Comparison of ENCODE assay signal across 1 cellular context in the genomic region with DNA sequence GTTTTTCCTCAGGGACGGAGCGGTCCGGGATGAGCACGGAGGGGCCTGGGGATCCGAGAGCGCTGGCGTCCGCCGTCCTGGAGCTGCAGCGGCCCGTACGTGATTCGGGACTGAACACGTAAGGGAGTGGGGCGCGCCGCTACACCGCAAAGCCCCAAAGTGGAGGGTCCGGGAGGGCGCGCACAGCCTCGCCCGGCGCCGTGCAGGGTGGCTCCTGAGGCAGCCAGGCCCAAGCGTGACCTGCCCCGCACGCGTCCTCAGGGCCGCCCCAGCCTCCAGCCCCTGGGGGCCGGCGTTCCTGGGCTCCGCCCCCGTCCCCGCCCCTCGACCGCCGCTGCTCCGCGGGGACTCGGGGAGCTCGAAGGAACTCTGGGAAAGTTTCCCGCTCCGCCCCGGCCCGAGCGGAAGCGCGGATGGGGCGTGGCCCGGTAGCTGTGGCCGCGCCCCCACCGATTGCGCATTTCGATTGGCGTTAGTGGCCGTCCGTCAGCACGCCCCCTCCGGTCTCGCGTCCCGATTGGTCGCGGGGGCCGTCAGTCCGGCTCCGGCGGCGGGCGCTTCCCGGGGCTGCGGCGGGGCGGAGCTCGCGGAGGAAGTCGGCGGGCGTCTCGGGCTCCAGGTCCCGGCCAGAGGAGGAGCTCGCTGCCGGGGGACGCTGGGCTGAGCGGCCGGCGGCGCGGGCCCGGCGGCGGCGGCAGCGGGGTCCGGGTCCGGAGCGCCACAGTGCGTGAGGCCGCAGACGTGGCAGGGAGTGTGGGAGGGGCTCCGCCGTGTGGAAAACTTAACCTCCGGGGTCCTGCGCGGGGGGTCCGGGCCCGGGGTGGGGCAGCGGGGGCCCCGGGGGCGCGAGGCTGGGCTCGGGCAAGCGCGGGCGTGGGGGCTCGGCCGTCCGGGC.
TF ChIP-seq lines count a peak whose summit lies in the region.

A gene (minus strand): TSS at position 270 of the 895 bp plus-strand sequence. CDS start 539 bp downstream, outside the sequence.
A gene (plus strand): TSS at position 620 of the 895 bp plus-strand sequence. CDS start 103 bp downstream, at position 723.

TF ChIP-seq in HEK293, 187 proteins besides CTCF, POLR2A, EP300 and RAD21 (continued from another document and continues in another):
- 0 out of 2 replicates have a peak, but pooled peaks have one; percentile 5 for TF ChIP-seq EGR2 (tag by site-specific recombination; IDR thresholded peaks at IDR 0.05; ENCODE audit: low read depth)
- TF ChIP-seq ZNF341 (tag by site-specific recombination; IDR thresholded peaks at IDR 0.05; ENCODE audit: low read depth): peak; percentile 29; the same call in 1 of the 2 replicates
- TF ChIP-seq, protein P1, sequence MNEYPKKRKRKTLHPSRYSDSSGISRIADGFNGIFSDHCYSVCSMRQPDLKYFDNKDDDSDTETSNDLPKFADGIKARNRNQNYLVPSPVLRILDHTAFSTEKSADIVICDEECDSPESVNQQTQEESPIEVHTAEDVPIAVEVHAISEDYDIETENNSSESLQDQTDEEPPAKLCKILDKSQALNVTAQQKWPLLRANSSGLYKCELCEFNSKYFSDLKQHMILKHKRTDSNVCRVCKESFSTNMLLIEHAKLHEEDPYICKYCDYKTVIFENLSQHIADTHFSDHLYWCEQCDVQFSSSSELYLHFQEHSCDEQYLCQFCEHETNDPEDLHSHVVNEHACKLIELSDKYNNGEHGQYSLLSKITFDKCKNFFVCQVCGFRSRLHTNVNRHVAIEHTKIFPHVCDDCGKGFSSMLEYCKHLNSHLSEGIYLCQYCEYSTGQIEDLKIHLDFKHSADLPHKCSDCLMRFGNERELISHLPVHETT (tag by site-specific recombination; IDR thresholded peaks at IDR 0.05): peak; percentile 23; the same call in 1 of the 2 replicates
- TF ChIP-seq, protein P2, sequence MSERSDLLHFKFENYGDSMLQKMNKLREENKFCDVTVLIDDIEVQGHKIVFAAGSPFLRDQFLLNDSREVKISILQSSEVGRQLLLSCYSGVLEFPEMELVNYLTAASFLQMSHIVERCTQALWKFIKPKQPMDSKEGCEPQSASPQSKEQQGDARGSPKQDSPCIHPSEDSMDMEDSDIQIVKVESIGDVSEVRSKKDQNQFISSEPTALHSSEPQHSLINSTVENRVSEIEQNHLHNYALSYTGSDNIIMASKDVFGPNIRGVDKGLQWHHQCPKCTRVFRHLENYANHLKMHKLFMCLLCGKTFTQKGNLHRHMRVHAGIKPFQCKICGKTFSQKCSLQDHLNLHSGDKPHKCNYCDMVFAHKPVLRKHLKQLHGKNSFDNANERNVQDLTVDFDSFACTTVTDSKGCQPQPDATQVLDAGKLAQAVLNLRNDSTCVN (tag by site-specific recombination; optimal IDR thresholded peaks at IDR 0.05): peak; percentile 96
- peak; percentile 85 for TF ChIP-seq ZNF335 (tag by site-specific recombination; conservative IDR thresholded peaks at IDR 0.05)
- TF ChIP-seq ZBTB1 (tag by site-specific recombination; IDR thresholded peaks at IDR 0.05): peak; percentile 97
- no peak for TF ChIP-seq MZF1 (tag by site-specific recombination; IDR thresholded peaks at IDR 0.05; ENCODE audit: borderline replicate concordance)
- peak; percentile 67; the same call in 1 of the 2 replicates for TF ChIP-seq ZFP37 (tag by site-specific recombination; IDR thresholded peaks at IDR 0.05)
- TF ChIP-seq SETDB1 (IDR thresholded peaks at IDR 0.05; ENCODE audit: insufficient read length, low read length): no peak
- peak; percentile 99 for TF ChIP-seq ZEB2 (tag by site-specific recombination; IDR thresholded peaks at IDR 0.05)
- TF ChIP-seq, protein P3, sequence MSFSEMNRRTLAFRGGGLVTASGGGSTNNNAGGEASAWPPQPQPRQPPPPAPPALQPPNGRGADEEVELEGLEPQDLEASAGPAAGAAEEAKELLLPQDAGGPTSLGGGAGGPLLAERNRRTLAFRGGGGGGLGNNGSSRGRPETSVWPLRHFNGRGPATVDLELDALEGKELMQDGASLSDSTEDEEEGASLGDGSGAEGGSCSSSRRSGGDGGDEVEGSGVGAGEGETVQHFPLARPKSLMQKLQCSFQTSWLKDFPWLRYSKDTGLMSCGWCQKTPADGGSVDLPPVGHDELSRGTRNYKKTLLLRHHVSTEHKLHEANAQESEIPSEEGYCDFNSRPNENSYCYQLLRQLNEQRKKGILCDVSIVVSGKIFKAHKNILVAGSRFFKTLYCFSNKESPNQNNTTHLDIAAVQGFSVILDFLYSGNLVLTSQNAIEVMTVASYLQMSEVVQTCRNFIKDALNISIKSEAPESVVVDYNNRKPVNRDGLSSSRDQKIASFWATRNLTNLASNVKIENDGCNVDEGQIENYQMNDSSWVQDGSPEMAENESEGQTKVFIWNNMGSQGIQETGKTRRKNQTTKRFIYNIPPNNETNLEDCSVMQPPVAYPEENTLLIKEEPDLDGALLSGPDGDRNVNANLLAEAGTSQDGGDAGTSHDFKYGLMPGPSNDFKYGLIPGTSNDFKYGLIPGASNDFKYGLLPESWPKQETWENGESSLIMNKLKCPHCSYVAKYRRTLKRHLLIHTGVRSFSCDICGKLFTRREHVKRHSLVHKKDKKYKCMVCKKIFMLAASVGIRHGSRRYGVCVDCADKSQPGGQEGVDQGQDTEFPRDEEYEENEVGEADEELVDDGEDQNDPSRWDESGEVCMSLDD (tag by site-specific recombination; IDR thresholded peaks at IDR 0.05): 0 out of 2 replicates have a peak, but pooled peaks have one; percentile 39
- peak; percentile 88 for TF ChIP-seq ZBTB48 (tag by site-specific recombination; IDR thresholded peaks at IDR 0.05)
- TF ChIP-seq GLI4 (tag by site-specific recombination; IDR thresholded peaks at IDR 0.05): peak; percentile 73; the same call in 1 of the 2 replicates
- peak; percentile 99 for TF ChIP-seq KLF1 (tag by site-specific recombination; IDR thresholded peaks at IDR 0.05)
- TF ChIP-seq, protein P4, sequence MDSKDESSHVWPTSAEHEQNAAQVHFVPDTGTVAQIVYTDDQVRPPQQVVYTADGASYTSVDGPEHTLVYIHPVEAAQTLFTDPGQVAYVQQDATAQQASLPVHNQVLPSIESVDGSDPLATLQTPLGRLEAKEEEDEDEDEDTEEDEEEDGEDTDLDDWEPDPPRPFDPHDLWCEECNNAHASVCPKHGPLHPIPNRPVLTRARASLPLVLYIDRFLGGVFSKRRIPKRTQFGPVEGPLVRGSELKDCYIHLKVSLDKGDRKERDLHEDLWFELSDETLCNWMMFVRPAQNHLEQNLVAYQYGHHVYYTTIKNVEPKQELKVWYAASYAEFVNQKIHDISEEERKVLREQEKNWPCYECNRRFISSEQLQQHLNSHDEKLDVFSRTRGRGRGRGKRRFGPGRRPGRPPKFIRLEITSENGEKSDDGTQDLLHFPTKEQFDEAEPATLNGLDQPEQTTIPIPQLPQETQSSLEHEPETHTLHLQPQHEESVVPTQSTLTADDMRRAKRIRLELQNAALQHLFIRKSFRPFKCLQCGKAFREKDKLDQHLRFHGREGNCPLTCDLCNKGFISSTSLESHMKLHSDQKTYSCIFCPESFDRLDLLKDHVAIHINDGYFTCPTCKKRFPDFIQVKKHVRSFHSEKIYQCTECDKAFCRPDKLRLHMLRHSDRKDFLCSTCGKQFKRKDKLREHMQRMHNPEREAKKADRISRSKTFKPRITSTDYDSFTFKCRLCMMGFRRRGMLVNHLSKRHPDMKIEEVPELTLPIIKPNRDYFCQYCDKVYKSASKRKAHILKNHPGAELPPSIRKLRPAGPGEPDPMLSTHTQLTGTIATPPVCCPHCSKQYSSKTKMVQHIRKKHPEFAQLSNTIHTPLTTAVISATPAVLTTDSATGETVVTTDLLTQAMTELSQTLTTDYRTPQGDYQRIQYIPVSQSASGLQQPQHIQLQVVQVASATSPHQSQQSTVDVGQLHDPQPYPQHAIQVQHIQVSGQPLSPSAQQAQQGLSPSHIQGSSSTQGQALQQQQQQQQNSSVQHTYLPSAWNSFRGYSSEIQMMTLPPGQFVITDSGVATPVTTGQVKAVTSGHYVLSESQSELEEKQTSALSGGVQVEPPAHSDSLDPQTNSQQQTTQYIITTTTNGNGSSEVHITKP (tag by site-specific recombination; IDR thresholded peaks at IDR 0.05): peak; percentile 27; the same call in 1 of the 2 replicates
- peak; percentile 76; the same call in 1 of the 2 replicates for TF ChIP-seq KLF7 (tag by site-specific recombination; IDR thresholded peaks at IDR 0.05; ENCODE audit: borderline replicate concordance)
- no peak for TF ChIP-seq ZNF175 (tag by site-specific recombination; IDR thresholded peaks at IDR 0.05)
- peak; percentile 63; the same call in 1 of the 2 replicates for TF ChIP-seq ZBTB17 (tag by site-specific recombination; IDR thresholded peaks at IDR 0.05)
- TF ChIP-seq, protein P5, sequence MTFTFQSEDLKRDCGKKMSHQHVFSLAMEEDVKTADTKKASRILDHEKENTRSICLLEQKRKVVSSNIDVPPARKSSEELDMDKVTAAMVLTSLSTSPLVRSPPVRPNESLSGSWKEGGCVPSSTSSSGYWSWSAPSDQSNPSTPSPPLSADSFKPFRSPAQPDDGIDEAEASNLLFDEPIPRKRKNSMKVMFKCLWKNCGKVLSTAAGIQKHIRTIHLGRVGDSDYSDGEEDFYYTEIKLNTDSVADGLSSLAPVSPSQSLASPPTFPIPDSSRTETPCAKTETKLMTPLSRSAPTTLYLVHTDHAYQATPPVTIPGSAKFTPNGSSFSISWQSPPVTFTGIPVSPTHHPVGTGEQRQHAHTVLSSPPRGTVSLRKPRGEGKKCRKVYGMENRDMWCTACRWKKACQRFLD (tag by site-specific recombination; IDR thresholded peaks at IDR 0.05): no peak
- TF ChIP-seq, protein P6, sequence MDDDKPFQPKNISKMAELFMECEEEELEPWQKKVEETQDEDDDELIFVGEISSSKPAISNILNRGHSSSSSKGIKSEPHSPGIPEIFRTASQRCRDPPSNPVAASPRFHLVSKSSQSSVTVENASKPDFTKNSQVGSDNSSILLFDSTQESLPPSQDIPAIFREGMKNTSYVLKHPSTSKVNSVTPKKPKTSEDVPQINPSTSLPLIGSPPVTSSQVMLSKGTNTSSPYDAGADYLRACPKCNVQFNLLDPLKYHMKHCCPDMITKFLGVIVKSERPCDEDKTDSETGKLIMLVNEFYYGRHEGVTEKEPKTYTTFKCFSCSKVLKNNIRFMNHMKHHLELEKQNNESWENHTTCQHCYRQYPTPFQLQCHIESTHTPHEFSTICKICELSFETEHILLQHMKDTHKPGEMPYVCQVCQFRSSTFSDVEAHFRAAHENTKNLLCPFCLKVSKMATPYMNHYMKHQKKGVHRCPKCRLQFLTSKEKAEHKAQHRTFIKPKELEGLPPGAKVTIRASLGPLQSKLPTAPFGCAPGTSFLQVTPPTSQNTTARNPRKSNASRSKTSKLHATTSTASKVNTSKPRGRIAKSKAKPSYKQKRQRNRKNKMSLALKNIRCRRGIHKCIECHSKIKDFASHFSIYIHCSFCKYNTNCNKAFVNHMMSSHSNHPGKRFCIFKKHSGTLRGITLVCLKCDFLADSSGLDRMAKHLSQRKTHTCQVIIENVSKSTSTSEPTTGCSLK (tag by site-specific recombination; IDR thresholded peaks at IDR 0.05): no peak
- peak; percentile 70 for TF ChIP-seq OSR2 (tag by site-specific recombination; IDR thresholded peaks at IDR 0.05)
- TF ChIP-seq, protein P7, sequence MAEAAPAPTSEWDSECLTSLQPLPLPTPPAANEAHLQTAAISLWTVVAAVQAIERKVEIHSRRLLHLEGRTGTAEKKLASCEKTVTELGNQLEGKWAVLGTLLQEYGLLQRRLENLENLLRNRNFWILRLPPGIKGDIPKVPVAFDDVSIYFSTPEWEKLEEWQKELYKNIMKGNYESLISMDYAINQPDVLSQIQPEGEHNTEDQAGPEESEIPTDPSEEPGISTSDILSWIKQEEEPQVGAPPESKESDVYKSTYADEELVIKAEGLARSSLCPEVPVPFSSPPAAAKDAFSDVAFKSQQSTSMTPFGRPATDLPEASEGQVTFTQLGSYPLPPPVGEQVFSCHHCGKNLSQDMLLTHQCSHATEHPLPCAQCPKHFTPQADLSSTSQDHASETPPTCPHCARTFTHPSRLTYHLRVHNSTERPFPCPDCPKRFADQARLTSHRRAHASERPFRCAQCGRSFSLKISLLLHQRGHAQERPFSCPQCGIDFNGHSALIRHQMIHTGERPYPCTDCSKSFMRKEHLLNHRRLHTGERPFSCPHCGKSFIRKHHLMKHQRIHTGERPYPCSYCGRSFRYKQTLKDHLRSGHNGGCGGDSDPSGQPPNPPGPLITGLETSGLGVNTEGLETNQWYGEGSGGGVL (tag by site-specific recombination; IDR thresholded peaks at IDR 0.05): 0 out of 2 replicates have a peak, but pooled peaks have one; percentile 0
- peak; percentile 70; the same call in 1 of the 2 replicates for TF ChIP-seq ZNF501 (tag by site-specific recombination; IDR thresholded peaks at IDR 0.05)
- TF ChIP-seq, protein P8, sequence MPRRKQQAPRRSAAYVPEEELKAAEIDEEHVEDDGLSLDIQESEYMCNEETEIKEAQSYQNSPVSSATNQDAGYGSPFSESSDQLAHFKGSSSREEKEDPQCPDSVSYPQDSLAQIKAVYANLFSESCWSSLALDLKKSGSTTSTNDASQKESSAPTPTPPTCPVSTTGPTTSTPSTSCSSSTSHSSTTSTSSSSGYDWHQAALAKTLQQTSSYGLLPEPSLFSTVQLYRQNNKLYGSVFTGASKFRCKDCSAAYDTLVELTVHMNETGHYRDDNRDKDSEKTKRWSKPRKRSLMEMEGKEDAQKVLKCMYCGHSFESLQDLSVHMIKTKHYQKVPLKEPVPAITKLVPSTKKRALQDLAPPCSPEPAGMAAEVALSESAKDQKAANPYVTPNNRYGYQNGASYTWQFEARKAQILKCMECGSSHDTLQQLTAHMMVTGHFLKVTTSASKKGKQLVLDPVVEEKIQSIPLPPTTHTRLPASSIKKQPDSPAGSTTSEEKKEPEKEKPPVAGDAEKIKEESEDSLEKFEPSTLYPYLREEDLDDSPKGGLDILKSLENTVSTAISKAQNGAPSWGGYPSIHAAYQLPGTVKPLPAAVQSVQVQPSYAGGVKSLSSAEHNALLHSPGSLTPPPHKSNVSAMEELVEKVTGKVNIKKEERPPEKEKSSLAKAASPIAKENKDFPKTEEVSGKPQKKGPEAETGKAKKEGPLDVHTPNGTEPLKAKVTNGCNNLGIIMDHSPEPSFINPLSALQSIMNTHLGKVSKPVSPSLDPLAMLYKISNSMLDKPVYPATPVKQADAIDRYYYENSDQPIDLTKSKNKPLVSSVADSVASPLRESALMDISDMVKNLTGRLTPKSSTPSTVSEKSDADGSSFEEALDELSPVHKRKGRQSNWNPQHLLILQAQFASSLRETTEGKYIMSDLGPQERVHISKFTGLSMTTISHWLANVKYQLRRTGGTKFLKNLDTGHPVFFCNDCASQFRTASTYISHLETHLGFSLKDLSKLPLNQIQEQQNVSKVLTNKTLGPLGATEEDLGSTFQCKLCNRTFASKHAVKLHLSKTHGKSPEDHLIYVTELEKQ (tag by site-specific recombination; IDR thresholded peaks at IDR 0.05; ENCODE audit: borderline replicate concordance): no peak; the same call in 1 of the 2 replicates
- peak; percentile 84 for TF ChIP-seq ZNF600 (tag by site-specific recombination; IDR thresholded peaks at IDR 0.05)
- TF ChIP-seq ZNF596 (tag by site-specific recombination; IDR thresholded peaks at IDR 0.05): 0 out of 2 replicates have a peak, but pooled peaks have one; percentile 34
